ENCODE assay signal across 13 cellular contexts in genomic region chr5:170275376-170275994, GRCh38. TPM values are rescaled to one million over a fixed set of nuclear protein-coding genes. Genes with fewer than 3 reads are reported as not detected.
A peak's percentile ranks its signal among the peaks of the same experiment; 100 is the strongest.
DNase-seq lines count a peak whose midpoint lies in the region; ATAC-seq lines count a peak whose summit lies in the region.
"Had no signal": no experiment of that assay in that cellular context is flagged by ENCODE, and none has a peak within 500 bp of the region (broad histone marks: within the 10 kb centered on the region; RNA-seq: fewer than 3 reads in every experiment).

No MANE protein-coding gene starts in this region.

- H3K27me3 ChIP-seq in effector memory CD4-positive, alpha-beta T cell (replicated peaks; ENCODE audit: control insufficient read depth, insufficient read depth, low read length, poor library complexity, severe bottlenecking), result no peaks in the 10 kb centered on the region
- H3K27me3 ChIP-seq in thymus (ENCODE audit: control insufficient read depth, insufficient read depth), result no peaks in the 10 kb centered on the region

- intact Hi-C loops in activated CD4-positive, alpha-beta memory T cell treated with anti-CD3 and anti-CD28 coated beads for 36 hours (cut with micrococcal nuclease), result loop anchor here (5.0 kb wide), 2 partner anchors 297 to 1112 kb away; partner anchors contain the start of gene NPM1

- ATAC-seq in GM18870 (IDR thresholded peaks at IDR 0.05; ENCODE audit: unreplicated experiment), result no peak

- no peak for DNase-seq in activated naive CD4-positive, alpha-beta T cell treated with anti-CD3 and anti-CD28 coated beads, Interleukin-2, amount 50 U/mL, for 16 hours
- peak; percentile 66 for DNase-seq in activated CD4-positive, alpha-beta memory T cell treated with anti-CD3 and anti-CD28 coated beads for 36 hours
- peak; percentile 53 to 72 (median 65) for DNase-seq in effector memory CD4-positive, alpha-beta T cell
- DNase-seq in NCI-H82 treated with DMSO at 0.1 percent for 48 hours (lab: John Stamatoyannopoulos, UW; ENCODE audit: unreplicated experiment) (no peak), iPS-NIHi11 (ENCODE audit: low spot score) (no peak)
- DNase-seq: MG63, NCI-H2171, SHP77, substantia nigra had no signal

- peak overlapping the region; percentile 62 for H3K4me3 Mint-ChIP-seq in activated naive CD4-positive, alpha-beta T cell treated with anti-CD3 and anti-CD28 coated beads, Interleukin-2, amount 50 U/mL, for 24 hours
- peak overlapping the region; percentile 45 for H3K4me3 Mint-ChIP-seq in activated CD4-positive, alpha-beta memory T cell treated with anti-CD3 and anti-CD28 coated beads for 36 hours

- H3K4me1 ChIP-seq in effector memory CD4-positive, alpha-beta T cell (ENCODE audit: control insufficient read depth, insufficient read depth, low read length, poor library complexity, severe bottlenecking), result peaks cover 81% of the 10 kb centered on the region
- peaks cover 32% of the 10 kb centered on the region for H3K4me1 ChIP-seq in thymus (ENCODE audit: control insufficient read depth, insufficient read depth, low read length)

- peak overlapping the region; percentile 15 for H3K4me3 ChIP-seq in effector memory CD4-positive, alpha-beta T cell (ENCODE audit: insufficient read depth, low read depth, low read length, poor library complexity, severe bottlenecking)
- no peak overlapping the region for H3K4me3 ChIP-seq in thymus (ENCODE audit: low read length)
- H3K4me3 ChIP-seq: MG63 had no signal

- no peaks in the 10 kb centered on the region for H3K9me3 ChIP-seq in effector memory CD4-positive, alpha-beta T cell (ENCODE audit: control insufficient read depth, low read length)
- H3K9me3 ChIP-seq in thymus (ENCODE audit: control insufficient read depth), result no peaks in the 10 kb centered on the region
- H3K9me3 ChIP-seq: MG63 had no signal

- WGBS in thymus, result 48% methylated on average over 8 of the region's 8 CpGs

- CTCF ChIA-PET in activated CD4-positive, alpha-beta memory T cell treated with anti-CD3 and anti-CD28 coated beads for 36 hours (lab: Charles Lee), result interaction anchor here (1.4 to 14.1 kb wide), 8 partner anchors 8 to 66 kb away, joined by 5 to 290 read pairs (median 33); partner anchors contain the start of gene LCP2

- POLR2A ChIA-PET in activated CD4-positive, alpha-beta memory T cell treated with anti-CD3 and anti-CD28 coated beads for 36 hours (lab: Charles Lee), result interaction anchor here (1.3 to 6.6 kb wide), 9 partner anchors 8 to 59 kb away, joined by 3 to 45 read pairs (median 7); partner anchors contain the start of gene LCP2

- H3K9me3 Mint-ChIP-seq in activated naive CD4-positive, alpha-beta T cell treated with anti-CD3 and anti-CD28 coated beads, Interleukin-2, amount 50 U/mL, for 24 hours, result no peaks in the 10 kb centered on the region
- H3K9me3 Mint-ChIP-seq in activated CD4-positive, alpha-beta memory T cell treated with anti-CD3 and anti-CD28 coated beads for 36 hours, result no peaks in the 10 kb centered on the region

- no peaks in the 10 kb centered on the region for H3K27me3 Mint-ChIP-seq in activated naive CD4-positive, alpha-beta T cell treated with anti-CD3 and anti-CD28 coated beads, Interleukin-2, amount 50 U/mL, for 24 hours
- H3K27me3 Mint-ChIP-seq in activated CD4-positive, alpha-beta memory T cell treated with anti-CD3 and anti-CD28 coated beads for 36 hours, result no peaks in the 10 kb centered on the region

- H3K36me3 ChIP-seq in effector memory CD4-positive, alpha-beta T cell (ENCODE audit: control insufficient read depth, insufficient read depth, low read length), result peaks cover 52% of the 10 kb centered on the region
- peaks cover 40% of the 10 kb centered on the region for H3K36me3 ChIP-seq in thymus (ENCODE audit: control insufficient read depth, insufficient read depth)
- H3K36me3 ChIP-seq: MG63 had no signal

- H3K27ac Mint-ChIP-seq in activated naive CD4-positive, alpha-beta T cell treated with anti-CD3 and anti-CD28 coated beads, Interleukin-2, amount 50 U/mL, for 24 hours, result peak overlapping the region; percentile 97
- H3K27ac Mint-ChIP-seq in activated CD4-positive, alpha-beta memory T cell treated with anti-CD3 and anti-CD28 coated beads for 36 hours, result peak overlapping the region; percentile 92

- H3K4me1 Mint-ChIP-seq in activated naive CD4-positive, alpha-beta T cell treated with anti-CD3 and anti-CD28 coated beads, Interleukin-2, amount 50 U/mL, for 24 hours, result peaks cover 90% of the 10 kb centered on the region
- peaks cover 89% of the 10 kb centered on the region for H3K4me1 Mint-ChIP-seq in activated CD4-positive, alpha-beta memory T cell treated with anti-CD3 and anti-CD28 coated beads for 36 hours (ENCODE audit: low read depth)

- peak overlapping the region; percentile 97 for H3K27ac ChIP-seq in effector memory CD4-positive, alpha-beta T cell (ENCODE audit: insufficient read depth, low read length, poor library complexity, severe bottlenecking)
- H3K27ac ChIP-seq in thymus (ENCODE audit: low read depth), result peak overlapping the region; percentile 86

- peaks cover 25% of the 10 kb centered on the region for H3K36me3 Mint-ChIP-seq in activated naive CD4-positive, alpha-beta T cell treated with anti-CD3 and anti-CD28 coated beads, Interleukin-2, amount 50 U/mL, for 24 hours
- H3K36me3 Mint-ChIP-seq in activated CD4-positive, alpha-beta memory T cell treated with anti-CD3 and anti-CD28 coated beads for 36 hours, result peaks cover 69% of the 10 kb centered on the region

RNA-seq across cellular contexts. Expression of gene LCP2, which starts 22.1 kb away (rescaled TPM):
- total RNA-seq in activated CD4-positive, alpha-beta memory T cell treated with anti-CD3 and anti-CD28 coated beads for 36 hours, result 100 to 1,000 TPM; 212 to 213 TPM
- 131 TPM for polyA plus RNA-seq in thymus

RNA-seq across cellular contexts. Expression of gene C5orf58, which starts 42.7 kb away (rescaled TPM):
- total RNA-seq in activated CD4-positive, alpha-beta memory T cell treated with anti-CD3 and anti-CD28 coated beads for 36 hours, result not detected
- 0.48 TPM for polyA plus RNA-seq in thymus
- total RNA-seq: lung microvascular endothelial cell had no signal

Comparison
In these comparisons a context has a peak if more than half of its experiments do, and no peak if none do; other contexts are left out.
1. DNase-seq: peak in activated CD4-positive, alpha-beta memory T cell treated with anti-CD3 and anti-CD28 coated beads for 36 hours (single experiment) and effector memory CD4-positive, alpha-beta T cell (3 of 3); none in activated naive CD4-positive, alpha-beta T cell treated with anti-CD3 and anti-CD28 coated beads, Interleukin-2, amount 50 U/mL, for 16 hours (single experiment), NCI-H82 treated with DMSO at 0.1 percent for 48 hours (single experiment) and iPS-NIHi11 (single experiment).